In the genomic region with DNA sequence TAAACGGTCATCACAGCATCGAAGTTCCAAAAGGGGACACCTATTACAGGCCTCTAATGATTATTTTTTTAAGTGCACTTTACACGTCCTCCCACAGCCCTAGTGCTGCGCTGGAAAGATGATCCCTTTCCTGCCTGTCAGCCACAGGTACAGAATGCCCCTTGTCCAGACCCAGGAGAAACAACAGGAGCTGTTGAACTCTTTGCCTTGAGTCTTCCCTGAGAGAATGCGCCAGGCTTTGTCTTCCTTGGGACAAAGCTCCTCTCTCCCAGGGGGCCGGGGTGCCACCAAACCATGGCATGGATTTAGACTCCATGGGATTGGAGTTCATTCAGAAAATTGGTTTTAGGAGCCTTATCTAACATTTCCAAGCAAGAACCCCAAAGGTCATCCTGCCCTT, we compare ENCODE assay signal across 14 cellular contexts.
A peak's percentile ranks its signal among the peaks of the same experiment; 100 is the strongest.
DNase-seq lines count a peak whose midpoint lies in the region; ATAC-seq and TF ChIP-seq lines count a peak whose summit lies in the region.
"Had no signal": no experiment of that assay in that cellular context is flagged by ENCODE, and none has a peak within 500 bp of the region (broad histone marks: within the 10 kb centered on the region; RNA-seq: fewer than 3 reads in every experiment).

No MANE protein-coding gene starts in this region.

- H3K36me3 ChIP-seq in SJCRH30, result no peaks in the 10 kb centered on the region
- H3K36me3 ChIP-seq in iPS-18a (ENCODE audit: control insufficient read depth, low read depth, low read length), result no peaks in the 10 kb centered on the region
- no peaks in the 10 kb centered on the region for H3K36me3 ChIP-seq in testis (ENCODE audit: low read depth, missing control alignments)
- H3K36me3 ChIP-seq: SJSA1, transverse colon had no signal

- TF ChIP-seq CTCF in testis (IDR thresholded peaks at IDR 0.05), result no peak

- 48 to 53% methylated on average over 6 of the region's 6 CpGs for WGBS in testis, 2 donors

- no peak for ATAC-seq in GM18861 (IDR thresholded peaks at IDR 0.05; ENCODE audit: unreplicated experiment)
- ATAC-seq: left cardiac atrium; natural killer cell treated with Interleukin-12 subunit alpha and Interleukin-12 subunit beta and Interleukin-15 and Interleukin-18, amount 100 ng/mL, for 72 hours had no signal

- H3K4me3 ChIP-seq in SJCRH30 (peak overlapping the region; percentile 23), iPS-18a (ENCODE audit: low read length) (peak overlapping the region; percentile 72), testis (no peak overlapping the region)
- H3K4me3 ChIP-seq: SJSA1, transverse colon had no signal

- H3K27me3 ChIP-seq in SJCRH30 (no peaks in the 10 kb centered on the region), iPS-18a (ENCODE audit: control insufficient read depth, insufficient read depth, low read length) (no peaks in the 10 kb centered on the region), testis (no peaks in the 10 kb centered on the region)
- H3K27me3 ChIP-seq: SJSA1, transverse colon had no signal

- H3K27ac ChIP-seq in SJCRH30 (no peak overlapping the region), iPS-18a (ENCODE audit: low read length) (peak overlapping the region; percentile 92), testis (no peak overlapping the region)
- H3K27ac ChIP-seq: dorsolateral prefrontal cortex, SJSA1, transverse colon had no signal

- TF ChIP-seq POLR2A in testis (IDR thresholded peaks at IDR 0.05), result no peak

- intact Hi-C loops in testis (cut with DNase I; ENCODE audit: low total_unique reads), result no loop called here

- H3K9ac ChIP-seq in iPS-18a (ENCODE audit: low read length), result peak overlapping the region; percentile 76

- no peaks in the 10 kb centered on the region for H3K4me1 ChIP-seq in SJCRH30
- H3K4me1 ChIP-seq in iPS-18a (ENCODE audit: control insufficient read depth, low read depth, low read length), result peaks cover 31% of the 10 kb centered on the region
- no peaks in the 10 kb centered on the region for H3K4me1 ChIP-seq in testis
- H3K4me1 ChIP-seq: SJSA1, transverse colon had no signal

- H3K9me3 ChIP-seq in SJCRH30 (replicated peaks), result no peaks in the 10 kb centered on the region
- no peaks in the 10 kb centered on the region for H3K9me3 ChIP-seq in iPS-18a (ENCODE audit: control insufficient read depth, low read depth, low read length)
- H3K9me3 ChIP-seq in testis, result no peaks in the 10 kb centered on the region
- H3K9me3 ChIP-seq: SJSA1, transverse colon had no signal

- peak; percentile 30 for DNase-seq in NCI-H1436 (lab: John Stamatoyannopoulos, UW)
- DNase-seq in NCI-H1436 treated with DMSO at 0.1 percent for 48 hours (lab: John Stamatoyannopoulos, UW), result no peak
- DNase-seq in SJCRH30, result peak; percentile 35 to 68
- DNase-seq in testis, result peak; percentile 21
- no peak for DNase-seq in activated T-cell treated with anti-CD3 and anti-CD28 coated beads, Interleukin-2, amount 50 U/mL, for 1 hour
- DNase-seq in GF-D8 (lab: John Stamatoyannopoulos, UW), result no peak
- DNase-seq: amniotic stem cell, dorsolateral prefrontal cortex, left cardiac atrium, transverse colon had no signal

Comparison
In these comparisons a context has a peak if more than half of its experiments do, and no peak if none do; other contexts are left out.
1. DNase-seq: peak in NCI-H1436 (single experiment), SJCRH30 (2 of 2) and testis (single experiment); none in NCI-H1436 treated with DMSO at 0.1 percent for 48 hours (single experiment), activated T-cell treated with anti-CD3 and anti-CD28 coated beads, Interleukin-2, amount 50 U/mL, for 1 hour (single experiment) and GF-D8 (single experiment).
2. H3K4me3 ChIP-seq: peak in SJCRH30 (single experiment) and iPS-18a (single experiment); none in testis (0 of 2).